In the genomic region with DNA sequence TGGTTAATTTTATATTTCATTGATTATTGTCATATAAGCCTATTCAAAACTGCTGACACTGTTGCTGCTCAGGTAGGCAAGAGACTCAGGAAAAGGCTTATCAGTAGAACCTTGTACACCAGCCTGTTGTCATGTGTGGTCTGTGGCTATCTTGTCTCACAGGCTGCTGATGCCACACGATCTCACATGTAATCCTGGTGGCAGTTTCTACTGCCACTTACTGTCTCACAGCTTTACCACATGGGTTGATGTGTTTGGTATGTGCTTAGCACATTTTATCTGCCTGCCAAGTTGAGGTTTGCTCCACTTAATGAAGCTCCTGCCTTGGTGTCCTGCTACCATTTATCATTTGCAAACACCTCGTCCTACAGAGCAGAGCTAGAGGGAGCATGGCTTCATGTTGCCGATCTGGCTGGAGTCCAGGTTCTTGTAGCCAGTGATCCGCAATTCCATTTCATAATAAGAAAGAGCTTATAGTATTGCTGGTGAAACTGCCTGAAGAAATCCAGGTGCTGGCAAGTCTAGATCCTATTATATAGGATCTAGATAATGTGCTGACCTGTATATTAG, we compare ENCODE assay signal across 16 cellular contexts.
A peak's percentile ranks its signal among the peaks of the same experiment; 100 is the strongest.
DNase-seq lines count a peak whose midpoint lies in the region; ATAC-seq and TF ChIP-seq lines count a peak whose summit lies in the region.
"Had no signal": no experiment of that assay in that cellular context is flagged by ENCODE, and none has a peak within 500 bp of the region (broad histone marks: within the 10 kb centered on the region; RNA-seq: fewer than 3 reads in every experiment).

No MANE protein-coding gene starts in this region.

- peak; percentile 3 for DNase-seq in GM04504 (ENCODE audit: low read depth)
- peak; percentile 13 for DNase-seq in NCI-H1092 (lab: John Stamatoyannopoulos, UW)
- peak; percentile 61 for DNase-seq in NCI-H446 treated with DMSO at 0.1 percent for 48 hours (lab: John Stamatoyannopoulos, UW)
- DNase-seq in fibroblast of pulmonary artery (ENCODE audit: low read depth): peak; percentile 5
- no peak for DNase-seq in NOMO-1 (lab: John Stamatoyannopoulos, UW; ENCODE audit: unreplicated experiment in 2 of 2)
- DNase-seq in endothelial cell (ENCODE audit: low spot score): no peak
- no peak for DNase-seq in posterior vena cava (ENCODE audit: low spot score)
- DNase-seq: activated CD8-positive, alpha-beta memory T cell treated with anti-CD3 and anti-CD28 coated beads for 24 hours; aorta; GDM1; lower lobe of right lung; nephron progenitor cell had no signal

- TF ChIP-seq CTCF in fibroblast of pulmonary artery (IDR thresholded peaks at IDR 0.05; ENCODE audit: low read length, missing control alignments): no peak
- TF ChIP-seq CTCF in endothelial cell (IDR thresholded peaks at IDR 0.05; ENCODE audit: unreplicated experiment): no peak

- ATAC-seq in HG03139 (IDR thresholded peaks at IDR 0.05; ENCODE audit: unreplicated experiment): no peak
- ATAC-seq: lower lobe of right lung; stimulated activated memory B cell treated with anti-CD40 and anti-IgM and Interleukin-4, amounts not matched to agents 10 μg/mL and 1 μg/mL and 100 μg/mL, for 72 hours had no signal

- no peak overlapping the region for H3K4me3 Mint-ChIP-seq in endothelial cell (ENCODE audit: unreplicated experiment)
- H3K4me3 Mint-ChIP-seq: CD14-positive monocyte; nephron progenitor cell; stimulated activated memory B cell treated with anti-CD40 and anti-IgM and Interleukin-4, amounts not matched to agents 10 μg/mL and 1 μg/mL and 100 μg/mL, for 72 hours had no signal

- intact Hi-C loops in posterior vena cava (cut with DNase I): no loop called here

- no peaks in the 10 kb centered on the region for H3K4me1 Mint-ChIP-seq in endothelial cell (ENCODE audit: unreplicated experiment)
- H3K4me1 Mint-ChIP-seq: CD14-positive monocyte; nephron progenitor cell; stimulated activated memory B cell treated with anti-CD40 and anti-IgM and Interleukin-4, amounts not matched to agents 10 μg/mL and 1 μg/mL and 100 μg/mL, for 72 hours had no signal

- H3K27me3 Mint-ChIP-seq in endothelial cell (ENCODE audit: unreplicated experiment): peaks cover 1% of the 10 kb centered on the region
- H3K27me3 Mint-ChIP-seq: stimulated activated memory B cell treated with anti-CD40 and anti-IgM and Interleukin-4, amounts not matched to agents 10 μg/mL and 1 μg/mL and 100 μg/mL, for 72 hours had no signal

- no peak overlapping the region for H3K4me3 ChIP-seq in fibroblast of pulmonary artery (replicated peaks; ENCODE audit: low read depth, low read length)
- H3K4me3 ChIP-seq: lower lobe of right lung had no signal

- no peaks in the 10 kb centered on the region for H3K36me3 Mint-ChIP-seq in endothelial cell (ENCODE audit: low read depth, unreplicated experiment)
- H3K36me3 Mint-ChIP-seq: CD14-positive monocyte; stimulated activated memory B cell treated with anti-CD40 and anti-IgM and Interleukin-4, amounts not matched to agents 10 μg/mL and 1 μg/mL and 100 μg/mL, for 72 hours had no signal

- H3K27ac Mint-ChIP-seq in endothelial cell (ENCODE audit: unreplicated experiment): no peak overlapping the region
- H3K27ac Mint-ChIP-seq: activated T-helper 2 cell treated with anti-CD3 and anti-CD28 coated beads, Interferon-gamma antibody, Interleukin-2, Interleukin-4, amounts not matched to agents 10 μg/mL and 5 μg/mL and 100 μg/mL, durations not matched to agents 14 hours and 24 hours and 36 hours; CD14-positive monocyte; nephron progenitor cell; stimulated activated memory B cell treated with anti-CD40 and anti-IgM and Interleukin-4, amounts not matched to agents 10 μg/mL and 1 μg/mL and 100 μg/mL, for 72 hours had no signal

- no peaks in the 10 kb centered on the region for H3K9me3 Mint-ChIP-seq in endothelial cell (ENCODE audit: unreplicated experiment)
- H3K9me3 Mint-ChIP-seq: activated T-helper 2 cell treated with anti-CD3 and anti-CD28 coated beads, Interferon-gamma antibody, Interleukin-2, Interleukin-4, amounts not matched to agents 10 μg/mL and 5 μg/mL and 100 μg/mL, durations not matched to agents 14 hours and 24 hours and 36 hours had no signal

Comparison
In these comparisons a context has a peak if more than half of its experiments do, and no peak if none do; other contexts are left out.
1. DNase-seq: peak in GM04504 (single experiment), NCI-H1092 (single experiment), NCI-H446 treated with DMSO at 0.1 percent for 48 hours (single experiment) and fibroblast of pulmonary artery (single experiment); none in NOMO-1 (0 of 2), endothelial cell (single experiment) and posterior vena cava (single experiment).